In the genomic region with DNA sequence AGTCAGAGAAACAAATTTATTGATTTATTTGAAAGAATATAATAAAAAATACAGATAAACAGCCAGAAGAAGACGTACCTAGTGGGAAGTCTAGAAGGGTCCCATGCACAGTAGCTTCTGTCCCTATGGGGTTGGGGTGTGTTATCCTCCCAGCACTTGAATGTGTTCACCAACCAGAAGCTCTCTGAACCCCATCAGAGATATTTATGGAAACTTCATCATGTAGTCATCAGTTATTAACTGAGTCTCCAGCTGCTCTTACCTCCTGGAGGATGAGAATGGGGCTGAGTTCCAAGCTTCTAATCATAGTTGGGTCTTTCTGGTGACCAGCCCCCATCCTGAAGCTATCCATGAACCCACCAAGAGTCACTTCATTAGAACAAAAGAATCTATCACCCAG, we compare ENCODE assay signal across 1 cellular context.
TF ChIP-seq lines count a peak whose summit lies in the region.

No MANE protein-coding gene starts in this region.

TF ChIP-seq in WTC11, 78 proteins besides CTCF, POLR2A, EP300 and RAD21 (continued from another document):
- TF ChIP-seq, protein P1, sequence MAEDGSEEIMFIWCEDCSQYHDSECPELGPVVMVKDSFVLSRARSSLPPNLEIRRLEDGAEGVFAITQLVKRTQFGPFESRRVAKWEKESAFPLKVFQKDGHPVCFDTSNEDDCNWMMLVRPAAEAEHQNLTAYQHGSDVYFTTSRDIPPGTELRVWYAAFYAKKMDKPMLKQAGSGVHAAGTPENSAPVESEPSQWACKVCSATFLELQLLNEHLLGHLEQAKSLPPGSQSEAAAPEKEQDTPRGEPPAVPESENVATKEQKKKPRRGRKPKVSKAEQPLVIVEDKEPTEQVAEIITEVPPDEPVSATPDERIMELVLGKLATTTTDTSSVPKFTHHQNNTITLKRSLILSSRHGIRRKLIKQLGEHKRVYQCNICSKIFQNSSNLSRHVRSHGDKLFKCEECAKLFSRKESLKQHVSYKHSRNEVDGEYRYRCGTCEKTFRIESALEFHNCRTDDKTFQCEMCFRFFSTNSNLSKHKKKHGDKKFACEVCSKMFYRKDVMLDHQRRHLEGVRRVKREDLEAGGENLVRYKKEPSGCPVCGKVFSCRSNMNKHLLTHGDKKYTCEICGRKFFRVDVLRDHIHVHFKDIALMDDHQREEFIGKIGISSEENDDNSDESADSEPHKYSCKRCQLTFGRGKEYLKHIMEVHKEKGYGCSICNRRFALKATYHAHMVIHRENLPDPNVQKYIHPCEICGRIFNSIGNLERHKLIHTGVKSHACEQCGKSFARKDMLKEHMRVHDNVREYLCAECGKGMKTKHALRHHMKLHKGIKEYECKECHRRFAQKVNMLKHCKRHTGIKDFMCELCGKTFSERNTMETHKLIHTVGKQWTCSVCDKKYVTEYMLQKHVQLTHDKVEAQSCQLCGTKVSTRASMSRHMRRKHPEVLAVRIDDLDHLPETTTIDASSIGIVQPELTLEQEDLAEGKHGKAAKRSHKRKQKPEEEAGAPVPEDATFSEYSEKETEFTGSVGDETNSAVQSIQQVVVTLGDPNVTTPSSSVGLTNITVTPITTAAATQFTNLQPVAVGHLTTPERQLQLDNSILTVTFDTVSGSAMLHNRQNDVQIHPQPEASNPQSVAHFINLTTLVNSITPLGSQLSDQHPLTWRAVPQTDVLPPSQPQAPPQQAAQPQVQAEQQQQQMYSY (CRISPR knock-in tag; IDR thresholded peaks at IDR 0.05): no peak
- TF ChIP-seq RORB (CRISPR knock-in tag; IDR thresholded peaks at IDR 0.05): no peak
- TF ChIP-seq, protein P2, sequence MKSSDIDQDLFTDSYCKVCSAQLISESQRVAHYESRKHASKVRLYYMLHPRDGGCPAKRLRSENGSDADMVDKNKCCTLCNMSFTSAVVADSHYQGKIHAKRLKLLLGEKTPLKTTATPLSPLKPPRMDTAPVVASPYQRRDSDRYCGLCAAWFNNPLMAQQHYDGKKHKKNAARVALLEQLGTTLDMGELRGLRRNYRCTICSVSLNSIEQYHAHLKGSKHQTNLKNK (CRISPR knock-in tag; IDR thresholded peaks at IDR 0.05): no peak
- TF ChIP-seq FOXJ3 (CRISPR knock-in tag; IDR thresholded peaks at IDR 0.05; ENCODE audit: borderline replicate concordance): no peak
- TF ChIP-seq RELA (CRISPR knock-in tag; IDR thresholded peaks at IDR 0.05; ENCODE audit: borderline replicate concordance): no peak
- no peak for TF ChIP-seq JAZF1 (CRISPR knock-in tag; IDR thresholded peaks at IDR 0.05)
- TF ChIP-seq IRF2 (CRISPR knock-in tag; IDR thresholded peaks at IDR 0.05; ENCODE audit: borderline replicate concordance, low read depth): no peak
- no peak for TF ChIP-seq NFE2L1 (CRISPR knock-in tag; IDR thresholded peaks at IDR 0.05)
- no peak for TF ChIP-seq ZNF219 (CRISPR knock-in tag; IDR thresholded peaks at IDR 0.05; ENCODE audit: borderline replicate concordance)
- TF ChIP-seq, protein P3, sequence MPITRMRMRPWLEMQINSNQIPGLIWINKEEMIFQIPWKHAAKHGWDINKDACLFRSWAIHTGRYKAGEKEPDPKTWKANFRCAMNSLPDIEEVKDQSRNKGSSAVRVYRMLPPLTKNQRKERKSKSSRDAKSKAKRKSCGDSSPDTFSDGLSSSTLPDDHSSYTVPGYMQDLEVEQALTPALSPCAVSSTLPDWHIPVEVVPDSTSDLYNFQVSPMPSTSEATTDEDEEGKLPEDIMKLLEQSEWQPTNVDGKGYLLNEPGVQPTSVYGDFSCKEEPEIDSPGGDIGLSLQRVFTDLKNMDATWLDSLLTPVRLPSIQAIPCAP (CRISPR knock-in tag; IDR thresholded peaks at IDR 0.05): no peak
- TF ChIP-seq, protein P4, sequence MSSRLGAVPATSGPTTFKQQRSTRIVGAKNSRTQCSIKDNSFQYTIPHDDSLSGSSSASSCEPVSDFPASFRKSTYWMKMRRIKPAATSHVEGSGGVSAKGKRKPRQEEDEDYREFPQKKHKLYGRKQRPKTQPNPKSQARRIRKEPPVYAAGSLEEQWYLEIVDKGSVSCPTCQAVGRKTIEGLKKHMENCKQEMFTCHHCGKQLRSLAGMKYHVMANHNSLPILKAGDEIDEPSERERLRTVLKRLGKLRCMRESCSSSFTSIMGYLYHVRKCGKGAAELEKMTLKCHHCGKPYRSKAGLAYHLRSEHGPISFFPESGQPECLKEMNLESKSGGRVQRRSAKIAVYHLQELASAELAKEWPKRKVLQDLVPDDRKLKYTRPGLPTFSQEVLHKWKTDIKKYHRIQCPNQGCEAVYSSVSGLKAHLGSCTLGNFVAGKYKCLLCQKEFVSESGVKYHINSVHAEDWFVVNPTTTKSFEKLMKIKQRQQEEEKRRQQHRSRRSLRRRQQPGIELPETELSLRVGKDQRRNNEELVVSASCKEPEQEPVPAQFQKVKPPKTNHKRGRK (CRISPR knock-in tag; IDR thresholded peaks at IDR 0.05; ENCODE audit: borderline replicate concordance): no peak
- no peak for TF ChIP-seq ZBTB21 (CRISPR knock-in tag; IDR thresholded peaks at IDR 0.05; ENCODE audit: borderline replicate concordance)
- TF ChIP-seq ZNF263 (CRISPR knock-in tag; IDR thresholded peaks at IDR 0.05; ENCODE audit: low read depth): no peak
- TF ChIP-seq, protein P5, sequence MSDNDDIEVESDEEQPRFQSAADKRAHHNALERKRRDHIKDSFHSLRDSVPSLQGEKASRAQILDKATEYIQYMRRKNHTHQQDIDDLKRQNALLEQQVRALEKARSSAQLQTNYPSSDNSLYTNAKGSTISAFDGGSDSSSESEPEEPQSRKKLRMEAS (CRISPR knock-in tag; IDR thresholded peaks at IDR 0.05): no peak
- TF ChIP-seq ZNF121 (CRISPR knock-in tag; IDR thresholded peaks at IDR 0.05): no peak
- TF ChIP-seq, protein P6, sequence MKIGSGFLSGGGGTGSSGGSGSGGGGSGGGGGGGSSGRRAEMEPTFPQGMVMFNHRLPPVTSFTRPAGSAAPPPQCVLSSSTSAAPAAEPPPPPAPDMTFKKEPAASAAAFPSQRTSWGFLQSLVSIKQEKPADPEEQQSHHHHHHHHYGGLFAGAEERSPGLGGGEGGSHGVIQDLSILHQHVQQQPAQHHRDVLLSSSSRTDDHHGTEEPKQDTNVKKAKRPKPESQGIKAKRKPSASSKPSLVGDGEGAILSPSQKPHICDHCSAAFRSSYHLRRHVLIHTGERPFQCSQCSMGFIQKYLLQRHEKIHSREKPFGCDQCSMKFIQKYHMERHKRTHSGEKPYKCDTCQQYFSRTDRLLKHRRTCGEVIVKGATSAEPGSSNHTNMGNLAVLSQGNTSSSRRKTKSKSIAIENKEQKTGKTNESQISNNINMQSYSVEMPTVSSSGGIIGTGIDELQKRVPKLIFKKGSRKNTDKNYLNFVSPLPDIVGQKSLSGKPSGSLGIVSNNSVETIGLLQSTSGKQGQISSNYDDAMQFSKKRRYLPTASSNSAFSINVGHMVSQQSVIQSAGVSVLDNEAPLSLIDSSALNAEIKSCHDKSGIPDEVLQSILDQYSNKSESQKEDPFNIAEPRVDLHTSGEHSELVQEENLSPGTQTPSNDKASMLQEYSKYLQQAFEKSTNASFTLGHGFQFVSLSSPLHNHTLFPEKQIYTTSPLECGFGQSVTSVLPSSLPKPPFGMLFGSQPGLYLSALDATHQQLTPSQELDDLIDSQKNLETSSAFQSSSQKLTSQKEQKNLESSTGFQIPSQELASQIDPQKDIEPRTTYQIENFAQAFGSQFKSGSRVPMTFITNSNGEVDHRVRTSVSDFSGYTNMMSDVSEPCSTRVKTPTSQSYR (CRISPR knock-in tag; IDR thresholded peaks at IDR 0.05): no peak
- TF ChIP-seq, protein P7, sequence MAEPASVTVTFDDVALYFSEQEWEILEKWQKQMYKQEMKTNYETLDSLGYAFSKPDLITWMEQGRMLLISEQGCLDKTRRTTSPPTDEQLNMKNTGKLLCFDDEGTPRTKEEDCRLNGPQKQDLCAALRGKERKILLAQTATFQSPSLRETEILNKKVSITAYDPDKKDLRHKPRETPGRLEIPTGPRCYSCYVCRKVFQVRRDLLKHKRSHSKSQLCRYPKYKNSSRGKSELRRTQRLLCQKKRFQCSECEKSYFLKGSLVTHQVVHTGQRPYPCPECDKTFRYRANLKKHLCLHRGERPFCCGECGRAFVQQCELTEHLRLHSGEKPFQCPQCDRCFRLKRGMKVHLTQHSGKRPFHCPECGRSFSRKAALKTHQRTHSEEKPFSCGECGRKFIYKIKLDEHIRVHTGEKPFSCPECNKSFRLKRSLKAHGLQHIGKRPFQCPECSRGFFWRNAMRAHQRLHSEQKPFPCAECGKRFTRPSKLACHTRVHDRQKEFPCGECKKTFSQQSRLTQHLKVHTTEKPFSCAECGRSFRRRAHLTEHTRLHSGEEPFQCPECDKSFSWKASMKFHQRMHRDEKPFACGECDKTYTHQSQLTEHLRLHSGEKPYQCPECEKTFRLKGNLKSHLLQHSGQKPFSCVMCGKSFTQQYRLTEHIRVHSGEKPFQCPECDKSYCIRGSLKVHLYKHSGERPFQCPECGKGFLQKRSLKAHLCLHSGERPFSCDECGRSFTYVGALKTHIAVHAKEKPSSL (CRISPR knock-in tag; conservative IDR thresholded peaks at IDR 0.05): no peak
- TF ChIP-seq, protein P8, sequence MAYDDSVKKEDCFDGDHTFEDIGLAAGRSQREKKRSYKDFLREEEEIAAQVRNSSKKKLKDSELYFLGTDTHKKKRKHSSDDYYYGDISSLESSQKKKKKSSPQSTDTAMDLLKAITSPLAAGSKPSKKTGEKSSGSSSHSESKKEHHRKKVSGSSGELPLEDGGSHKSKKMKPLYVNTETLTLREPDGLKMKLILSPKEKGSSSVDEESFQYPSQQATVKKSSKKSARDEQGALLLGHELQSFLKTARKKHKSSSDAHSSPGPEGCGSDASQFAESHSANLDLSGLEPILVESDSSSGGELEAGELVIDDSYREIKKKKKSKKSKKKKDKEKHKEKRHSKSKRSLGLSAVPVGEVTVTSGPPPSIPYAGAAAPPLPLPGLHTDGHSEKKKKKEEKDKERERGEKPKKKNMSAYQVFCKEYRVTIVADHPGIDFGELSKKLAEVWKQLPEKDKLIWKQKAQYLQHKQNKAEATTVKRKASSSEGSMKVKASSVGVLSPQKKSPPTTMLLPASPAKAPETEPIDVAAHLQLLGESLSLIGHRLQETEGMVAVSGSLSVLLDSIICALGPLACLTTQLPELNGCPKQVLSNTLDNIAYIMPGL (CRISPR knock-in tag; IDR thresholded peaks at IDR 0.05): no peak
